ENCODE assay signal across 8 cellular contexts in the genomic region with DNA sequence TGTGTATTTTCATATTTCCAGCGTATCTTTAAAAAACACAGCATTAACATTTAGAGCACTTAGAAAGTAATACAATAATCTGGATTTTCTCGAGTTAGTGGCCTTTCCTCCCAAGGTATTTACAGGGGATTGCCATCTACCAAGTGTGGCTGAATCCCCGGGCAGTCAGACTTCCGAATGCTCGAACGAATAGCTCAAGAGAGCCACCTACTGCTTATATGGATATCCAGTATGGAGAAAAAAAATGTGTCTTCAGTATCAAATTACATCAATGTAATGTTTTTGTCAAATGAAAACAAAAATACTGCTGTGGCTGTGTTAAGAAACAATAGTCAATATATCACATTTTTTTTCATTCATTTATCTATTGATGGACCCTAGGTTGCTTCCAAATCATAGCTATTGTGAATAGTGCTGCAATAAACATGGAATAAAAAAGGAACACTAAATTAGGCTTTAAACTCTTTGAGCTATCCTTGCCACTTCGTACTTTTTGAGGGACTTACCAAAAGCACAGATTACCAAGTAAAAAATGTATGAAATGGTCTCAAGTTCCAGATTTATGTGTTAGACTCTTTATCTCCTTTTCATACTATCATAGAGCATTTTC.
DNase-seq lines count a peak whose midpoint lies in the region; ATAC-seq and TF ChIP-seq lines count a peak whose summit lies in the region.

No MANE protein-coding gene starts in this region.

- H3K9me3 Mint-ChIP-seq in natural killer cell, result peaks cover 6 to 8% of the 10 kb centered on the region in 2 donors

- no peak overlapping the region for H3K14ac ChIP-seq in trophoblast cell (ENCODE audit: low read length)

- no peaks in the 10 kb centered on the region for H3K36me3 Mint-ChIP-seq in natural killer cell

- no peaks in the 10 kb centered on the region for H3K4me1 Mint-ChIP-seq in natural killer cell

- H3K79me2 ChIP-seq in fibroblast of lung (ENCODE audit: control insufficient read depth, insufficient read depth, low read length), result no peaks in the 10 kb centered on the region
- no peaks in the 10 kb centered on the region for H3K79me2 ChIP-seq in trophoblast cell (ENCODE audit: control insufficient read depth, insufficient read depth, low read length, poor library complexity)

- no peak overlapping the region for H2BK120ac ChIP-seq in trophoblast cell (ENCODE audit: insufficient read depth, low read length, poor library complexity)

- H3K79me1 ChIP-seq in trophoblast cell (ENCODE audit: low read length), result no peaks in the 10 kb centered on the region

- no peak overlapping the region for H3K27ac Mint-ChIP-seq in natural killer cell

- H4K8ac ChIP-seq in trophoblast cell (ENCODE audit: low read depth, low read length), result no peak overlapping the region

- no peak overlapping the region for H2AFZ ChIP-seq in fibroblast of lung (ENCODE audit: low read length)
- H2AFZ ChIP-seq in trophoblast cell (ENCODE audit: insufficient read depth, low read length, poor library complexity), result no peak overlapping the region

- ATAC-seq in GM19324 (IDR thresholded peaks at IDR 0.05; ENCODE audit: low FRiP score, unreplicated experiment) (no peak), natural killer cell (no peak), GM19395 (IDR thresholded peaks at IDR 0.05; ENCODE audit: unreplicated experiment) (no peak)

- H3K23ac ChIP-seq in trophoblast cell (ENCODE audit: low read length), result no peak overlapping the region

- H4K20me1 ChIP-seq in fibroblast of lung (ENCODE audit: control insufficient read depth, extremely low read depth, insufficient read depth, low read length), result no peaks in the 10 kb centered on the region

- no peak overlapping the region for H3K4me3 Mint-ChIP-seq in natural killer cell

- no peak overlapping the region for H3K4ac ChIP-seq in trophoblast cell (ENCODE audit: low read depth, low read length)

- no peaks in the 10 kb centered on the region for H3K27me3 Mint-ChIP-seq in natural killer cell (ENCODE audit: low read depth in 2 of 2)

- H2AK5ac ChIP-seq in trophoblast cell (ENCODE audit: low read length), result no peak overlapping the region

- H2BK5ac ChIP-seq in trophoblast cell (ENCODE audit: low read depth, low read length, poor library complexity), result no peak overlapping the region

- no peak overlapping the region for H2BK12ac ChIP-seq in trophoblast cell (ENCODE audit: low read length)

- DNase-seq in GM03348 (ENCODE audit: low spot score), result peak; percentile 57
- peak; percentile 44 for DNase-seq in LoVo (ENCODE audit: low spot score)
- DNase-seq in SHP77 treated with DMSO at 0.1 percent for 48 hours (lab: John Stamatoyannopoulos, UW), result peak; percentile 42
- DNase-seq in fibroblast of lung (ENCODE audit: low read depth in 2 of 2), result peak; percentile 61 to 84
- peak; percentile 13 to 59 for DNase-seq in trophoblast cell
- no peak for DNase-seq in natural killer cell

- H3K9me3 ChIP-seq in fibroblast of lung (ENCODE audit: control insufficient read depth, insufficient read depth, low read depth, low read length), result no peaks in the 10 kb centered on the region
- no peaks in the 10 kb centered on the region for H3K9me3 ChIP-seq in trophoblast cell (ENCODE audit: insufficient read depth, low read depth, low read length)

- H3K27ac ChIP-seq in fibroblast of lung (ENCODE audit: insufficient read depth, low read length) (no peak overlapping the region), trophoblast cell (ENCODE audit: low read depth, low read length) (no peak overlapping the region)

- no peak overlapping the region for H3K18ac ChIP-seq in trophoblast cell (ENCODE audit: low read length)

- H3K9ac ChIP-seq in fibroblast of lung (ENCODE audit: insufficient read depth, low read length) (no peak overlapping the region), trophoblast cell (ENCODE audit: low read length) (no peak overlapping the region)

- H3K4me2 ChIP-seq in fibroblast of lung (ENCODE audit: extremely low read depth, insufficient read depth, low read length), result no peak overlapping the region
- H3K4me2 ChIP-seq in trophoblast cell (ENCODE audit: low read length), result no peak overlapping the region

- H3K4me1 ChIP-seq in fibroblast of lung (ENCODE audit: control insufficient read depth, extremely low read depth, insufficient read depth, low read length) (peaks cover 6% of the 10 kb centered on the region), trophoblast cell (ENCODE audit: control insufficient read depth in 1 of 2, insufficient read depth in 2 of 2, low read length in 2 of 2) (no peaks in the 10 kb centered on the region)

- H3K27me3 ChIP-seq in fibroblast of lung (ENCODE audit: control insufficient read depth, insufficient read depth, low read length) (no peaks in the 10 kb centered on the region), trophoblast cell (ENCODE audit: insufficient read depth, low read length) (no peaks in the 10 kb centered on the region)

- no CpG with 5 or more reads among the region's 7 CpGs for WGBS in trophoblast cell (ENCODE audit: extremely low coverage, insufficient coverage, insufficient read length)

- H4K12ac ChIP-seq in trophoblast cell (ENCODE audit: low read depth, low read length), result no peak overlapping the region

- H4K91ac ChIP-seq in trophoblast cell (ENCODE audit: low read depth, low read length), result no peak overlapping the region

- H3K4me3 ChIP-seq in fibroblast of lung (replicated peaks in 1 of 4; ENCODE audit: control extremely low read depth in 1 of 4, insufficient read depth in 1 of 4, low read depth in 3 of 4, low read length in 4 of 4) (no peak overlapping the region), trophoblast cell (ENCODE audit: low read depth, low read length) (no peak overlapping the region)

- TF ChIP-seq CTCF in fibroblast of lung (conservative IDR thresholded peaks at IDR 0.05 in 1 of 2, IDR thresholded peaks at IDR 0.05 in 1 of 2; ENCODE audit: low read depth in 1 of 2, low read length in 2 of 2) (peak; percentile 64 to 67), natural killer cell (IDR thresholded peaks at IDR 0.05) (no peak)

- H3K36me3 ChIP-seq in fibroblast of lung (ENCODE audit: control insufficient read depth, insufficient read depth, low read length) (no peaks in the 10 kb centered on the region), trophoblast cell (ENCODE audit: control insufficient read depth in 1 of 2, insufficient read depth in 2 of 2, low read length in 2 of 2) (no peaks in the 10 kb centered on the region)

- intact Hi-C loops in natural killer cell (cut with micrococcal nuclease), result no loop called here
